In genomic region chr12:26749781-26750180, GRCh38 we compare ENCODE assay signal across 1 cellular context.
TF ChIP-seq lines count a peak whose summit lies in the region.

No MANE protein-coding gene starts in this region.

TF ChIP-seq in GM12878, 131 proteins besides CTCF, POLR2A, EP300 and RAD21 (continued from another document):
- peak; percentile 29 to 35; a peak in 1 of 4 replicates for TF ChIP-seq BHLHE40 (IDR thresholded peaks at IDR 0.05; ENCODE audit: borderline replicate concordance in 1 of 2, low read depth in 2 of 2, low read length in 1 of 2)
- 0 out of 2 replicates have a peak, but pooled peaks have one; percentile 13 for TF ChIP-seq TCF7 (IDR thresholded peaks at IDR 0.05; ENCODE audit: borderline replicate concordance)
- peak; percentile 92 for TF ChIP-seq JUNB (IDR thresholded peaks at IDR 0.05)
- no peak for TF ChIP-seq ZZZ3 (IDR thresholded peaks at IDR 0.05; ENCODE audit: control insufficient read depth, insufficient read length, low read depth)
- peak; percentile 14; the same call in 1 of the 2 replicates for TF ChIP-seq RAD51 (IDR thresholded peaks at IDR 0.05)
- peak; percentile 73 for TF ChIP-seq PAX5 (IDR thresholded peaks at IDR 0.05; ENCODE audit: borderline replicate concordance, low read depth, low read length)
- TF ChIP-seq FOXM1 (IDR thresholded peaks at IDR 0.05; ENCODE audit: low read depth, low read length): peak; percentile 91
- TF ChIP-seq NRF1 (conservative IDR thresholded peaks at IDR 0.05; ENCODE audit: low read depth, low read length): no peak
- peak; percentile 30; the same call in 1 of the 2 replicates for TF ChIP-seq ATF7 (IDR thresholded peaks at IDR 0.05; ENCODE audit: low read depth)
- TF ChIP-seq STAT1 (conservative IDR thresholded peaks at IDR 0.05): no peak
- TF ChIP-seq FOXK2 (IDR thresholded peaks at IDR 0.05): no peak
- TF ChIP-seq SKIL (IDR thresholded peaks at IDR 0.05; ENCODE audit: low read depth, poor library complexity, severe bottlenecking): peak; percentile 97
- TF ChIP-seq ATF3 (IDR thresholded peaks at IDR 0.05; ENCODE audit: borderline replicate concordance, extremely low read depth, low read depth, low read length): no peak
- TF ChIP-seq POU2F2 (IDR thresholded peaks at IDR 0.05; ENCODE audit: borderline replicate concordance, low read depth, low read length): peak; percentile 58; the same call in 1 of the 3 replicates
- 0 out of 2 replicates have a peak, but pooled peaks have one; percentile 53 for TF ChIP-seq ASH2L (IDR thresholded peaks at IDR 0.05; ENCODE audit: borderline replicate concordance, low read depth)
- peak; percentile 68; the same call in 1 of the 2 replicates for TF ChIP-seq TCF12 (IDR thresholded peaks at IDR 0.05; ENCODE audit: low read depth, low read length)
- TF ChIP-seq ETV6 (conservative IDR thresholded peaks at IDR 0.05 in 1 of 2, IDR thresholded peaks at IDR 0.05 in 1 of 2; ENCODE audit: borderline replicate concordance in 1 of 2, low read depth in 1 of 2): peak in 1 of 2 experiments; percentile 81; a peak in 1 of 4 replicates
- TF ChIP-seq RUNX3 (IDR thresholded peaks at IDR 0.05; ENCODE audit: low read length): peak; percentile 98
- TF ChIP-seq SMARCA5 (IDR thresholded peaks at IDR 0.05): no peak
- TF ChIP-seq FOS (IDR thresholded peaks at IDR 0.05; ENCODE audit: borderline replicate concordance, extremely low read depth, insufficient read length): no peak
- 0 out of 2 replicates have a peak, but pooled peaks have one; percentile 65 for TF ChIP-seq JUND (IDR thresholded peaks at IDR 0.05; ENCODE audit: low read depth, low read length)
- peak; percentile 75 for TF ChIP-seq CREM (IDR thresholded peaks at IDR 0.05; ENCODE audit: low read depth)
- peak; percentile 41; the same call in 1 of the 2 replicates for TF ChIP-seq PML (IDR thresholded peaks at IDR 0.05; ENCODE audit: low read length)
- TF ChIP-seq MLLT1 (IDR thresholded peaks at IDR 0.05): 0 out of 2 replicates have a peak, but pooled peaks have one; percentile 23
- peak in 1 of 2 experiments; percentile 28; a peak in 1 of 4 replicates for TF ChIP-seq CEBPB (IDR thresholded peaks at IDR 0.05; ENCODE audit: borderline replicate concordance in 1 of 2, low read depth in 2 of 2, low read length in 2 of 2)
- peak; percentile 80 for TF ChIP-seq BCL11A (IDR thresholded peaks at IDR 0.05; ENCODE audit: low read depth, low read length)
- TF ChIP-seq USF2 (IDR thresholded peaks at IDR 0.05; ENCODE audit: borderline replicate concordance, low read depth, low read length): no peak
- TF ChIP-seq SP1 (IDR thresholded peaks at IDR 0.05; ENCODE audit: low read depth, low read length): peak; percentile 17
- peak; percentile 58 for TF ChIP-seq IKZF1 (conservative IDR thresholded peaks at IDR 0.05)
- 0 out of 2 replicates have a peak, but pooled peaks have one; percentile 54 for TF ChIP-seq GABPA (IDR thresholded peaks at IDR 0.05; ENCODE audit: low read depth)
- TF ChIP-seq CBFB (IDR thresholded peaks at IDR 0.05; ENCODE audit: low read depth): peak; percentile 79; the same call in 1 of the 2 replicates
- peak; percentile 95 for TF ChIP-seq NFIC (IDR thresholded peaks at IDR 0.05; ENCODE audit: low read depth, low read length)
- TF ChIP-seq NR2F1 (conservative IDR thresholded peaks at IDR 0.05): peak; percentile 57; the same call in 1 of the 2 replicates
- 0 out of 2 replicates have a peak, but pooled peaks have one; percentile 43 for TF ChIP-seq DPF2 (IDR thresholded peaks at IDR 0.05)
- TF ChIP-seq MEF2B (IDR thresholded peaks at IDR 0.05; ENCODE audit: partially characterized antibody, poor library complexity, severe bottlenecking): peak; percentile 51
- TF ChIP-seq CHD4 (IDR thresholded peaks at IDR 0.05): no peak
- TF ChIP-seq ZBED1 (IDR thresholded peaks at IDR 0.05; ENCODE audit: borderline replicate concordance): peak; percentile 75; the same call in 1 of the 2 replicates
